In the genomic region with DNA sequence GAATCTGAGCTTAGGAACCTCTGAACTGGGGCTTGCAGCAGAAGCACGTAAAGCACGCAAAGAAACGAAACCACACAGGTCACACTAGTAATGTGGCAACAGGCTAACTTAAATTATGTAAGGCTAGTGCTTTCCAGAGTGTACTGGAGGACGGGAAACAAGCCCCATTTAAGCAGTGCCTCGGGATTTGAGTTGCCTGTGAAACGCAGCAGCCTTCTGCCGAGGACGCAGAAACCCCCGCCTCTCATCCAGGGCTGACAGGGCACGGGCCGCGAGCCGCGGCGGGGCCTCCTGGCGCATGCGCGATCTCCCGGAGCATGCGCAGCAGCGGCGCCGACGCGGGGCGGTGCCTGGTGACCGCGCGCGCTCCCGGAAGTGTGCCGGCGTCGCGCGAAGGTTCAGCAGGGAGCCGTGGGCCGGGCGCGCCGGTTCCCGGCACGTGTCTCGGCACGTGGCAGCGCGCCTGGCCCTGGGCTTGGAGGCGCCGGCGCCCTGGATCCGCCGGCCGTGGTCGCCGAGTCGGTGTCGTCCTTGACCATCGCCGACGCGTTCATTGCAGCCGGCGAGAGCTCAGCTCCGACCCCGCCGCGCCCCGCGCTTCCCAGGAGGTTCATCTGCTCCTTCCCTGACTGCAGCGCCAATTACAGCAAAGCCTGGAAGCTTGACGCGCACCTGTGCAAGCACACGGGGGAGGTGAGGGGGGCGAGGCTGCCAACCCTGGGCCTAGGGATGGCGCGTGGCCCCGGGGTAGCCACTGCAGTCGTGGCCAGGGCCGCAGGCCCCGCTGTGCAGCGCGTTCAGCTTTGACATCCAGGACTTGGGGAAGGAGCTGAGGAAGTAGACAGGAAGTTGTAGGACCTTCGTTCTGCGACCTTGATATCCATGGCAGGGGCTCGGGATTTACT, we compare ENCODE assay signal across 8 cellular contexts.
DNase-seq lines count a peak whose midpoint lies in the region; ATAC-seq and FAIRE-seq lines count a peak whose summit lies in the region.

GTF3A (plus strand) TSS at position 374 of the 905 bp plus-strand sequence.

- ATAC-seq in GM18868 (IDR thresholded peaks at IDR 0.05; ENCODE audit: unreplicated experiment), result peak; percentile 70
- peak; percentile 65 for ATAC-seq in HG03108 (IDR thresholded peaks at IDR 0.05; ENCODE audit: unreplicated experiment)

- peak; percentile 78 for DNase-seq in NCI-H345 (lab: John Stamatoyannopoulos, UW)
- DNase-seq in activated CD4-positive, CD25-positive, alpha-beta regulatory T cell treated with anti-CD3 and anti-CD28 coated beads, Interleukin-2, amount 50 U/mL, for 16 hours (ENCODE audit: low read depth, low spot score), result peak; percentile 73
- peak; percentile 92 for DNase-seq in central memory CD4-positive, alpha-beta T cell
- DNase-seq in stimulated activated CD4-positive, alpha-beta T cell treated with anti-CD3 and anti-CD28 coated beads, Interleukin-12 subunit alpha, Interleukin-12 subunit beta, amount 100 ng/mL, for 24 hours (ENCODE audit: low read depth in 2 of 2), result peak; percentile 71 to 77

- peak within 1 kb of the TSS; percentile 95 for H2AFZ ChIP-seq in ACC112 (ENCODE audit: low read length, unreplicated experiment)

- FAIRE-seq in islet of Langerhans (lab: Jason Lieb, UNC), result peak; percentile 77

- H3K27ac ChIP-seq in ACC112 (ENCODE audit: low read depth, low read length), result peak within 1 kb of the TSS; percentile 37

- H3K4me3 ChIP-seq in ACC112 (ENCODE audit: low read depth, low read length), result peak within 1 kb of the TSS; percentile 97

- peaks cover 26% of the 10 kb centered on the region for H3K79me2 ChIP-seq in ACC112 (ENCODE audit: control insufficient read depth, insufficient read depth, low read length, unreplicated experiment)

- H3K27me3 ChIP-seq in ACC112 (ENCODE audit: insufficient read depth, low read length), result no peaks in the 10 kb centered on the region

- no peaks in the 10 kb centered on the region for H3K36me3 ChIP-seq in ACC112 (ENCODE audit: insufficient read depth, low read length)

- peaks cover 10% of the 10 kb centered on the region for H3K4me1 ChIP-seq in ACC112 (ENCODE audit: control insufficient read depth, insufficient read depth, low read length, unreplicated experiment)

Comparison
In these comparisons a context has a peak if more than half of its experiments do, and no peak if none do; other contexts are left out.
1. Peak in every context shown above with its lines: DNase-seq, ATAC-seq, H3K4me3 ChIP-seq and H3K27ac ChIP-seq.